ENCODE assay signal across 11 cellular contexts in the genomic region with DNA sequence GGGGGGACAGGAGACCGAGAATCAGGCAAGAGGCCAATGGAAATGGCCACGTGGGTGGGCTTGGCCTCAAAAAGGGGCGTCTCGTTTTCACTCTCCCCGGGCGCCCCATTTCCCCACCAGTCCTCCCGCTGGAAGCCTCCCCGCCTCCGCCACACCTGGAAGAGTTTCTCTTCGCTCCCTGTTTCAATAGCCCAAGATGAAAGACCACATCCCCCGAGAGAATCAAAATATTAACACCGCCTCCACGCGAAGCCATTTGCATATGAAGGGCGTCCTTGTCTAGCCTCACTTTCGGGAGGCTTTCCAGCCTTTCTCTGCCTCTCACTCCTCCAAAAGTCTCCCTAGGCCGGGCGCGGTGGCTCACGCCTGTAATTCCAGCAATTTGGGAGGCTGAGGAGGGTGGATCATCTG. TPM values are rescaled to one million over a fixed set of nuclear protein-coding genes. Genes with fewer than 3 reads are reported as not detected.
DNase-seq lines count a peak whose midpoint lies in the region; ATAC-seq and TF ChIP-seq lines count a peak whose summit lies in the region.
"Had no signal": no experiment of that assay in that cellular context is flagged by ENCODE, and none has a peak within 500 bp of the region (broad histone marks: within the 10 kb centered on the region; RNA-seq: fewer than 3 reads in every experiment).

No MANE protein-coding gene starts in this region.

- peaks cover 24% of the 10 kb centered on the region for H3K27me3 ChIP-seq in CD4-positive, alpha-beta memory T cell (ENCODE audit: insufficient read depth, low read length)
- peaks cover 3 to 80% (median 52%) of the 10 kb centered on the region in 7 donors for H3K27me3 ChIP-seq in spleen (replicated peaks in 1 of 7)

- intact Hi-C loops in CD4-positive, alpha-beta memory T cell (cut with micrococcal nuclease), result no loop called here
- intact Hi-C loops in spleen (cut with DNase I; ENCODE audit: low total_unique reads), result no loop called here

- peaks cover 0 to 4% of the 10 kb centered on the region in 2 donors for H3K9me3 ChIP-seq in CD4-positive, alpha-beta memory T cell (ENCODE audit: control insufficient read depth in 1 of 2, low read length in 2 of 2)
- H3K9me3 ChIP-seq in HEK293 (ENCODE audit: control insufficient read depth, insufficient read depth, low read depth, low read length), result no peaks in the 10 kb centered on the region
- peaks cover 0 to 11% (median 7%) of the 10 kb centered on the region in 8 donors for H3K9me3 ChIP-seq in spleen

- H3K4me1 ChIP-seq in CD4-positive, alpha-beta memory T cell (ENCODE audit: insufficient read depth, low read length), result peaks cover 30% of the 10 kb centered on the region
- H3K4me1 ChIP-seq in HEK293 (ENCODE audit: control insufficient read depth, insufficient read depth, low read length) (peaks cover 6% of the 10 kb centered on the region; the same call in 1 of the 2 replicates), spleen (peaks cover 5 to 35% (median 22%) of the 10 kb centered on the region in 6 donors)

- no peak for ATAC-seq in HG03457 (IDR thresholded peaks at IDR 0.05; ENCODE audit: unreplicated experiment)

- CTCF ChIA-PET in CD4-positive, alpha-beta memory T cell (lab: Charles Lee; ENCODE audit: partially characterized antibody), result no interaction called here
- CTCF ChIA-PET in HEK293 (lab: Yijun Ruan, JAX), result interaction anchor here (1.9 kb wide), 1 partner anchor 63 kb away, joined by 5 read pairs; no protein-coding TSS in a partner anchor

- no peaks in the 10 kb centered on the region for H3K36me3 ChIP-seq in CD4-positive, alpha-beta memory T cell (ENCODE audit: insufficient read depth, low read length)
- H3K36me3 ChIP-seq in HEK293 (ENCODE audit: control insufficient read depth in 2 of 2, insufficient read depth in 1 of 2, low read length in 2 of 2) (no peaks in the 10 kb centered on the region), spleen (no peaks in the 10 kb centered on the region)

- no peak overlapping the region for H3K27ac ChIP-seq in CD4-positive, alpha-beta memory T cell (ENCODE audit: low read depth, low read length)
- H3K27ac ChIP-seq in HEK293 (ENCODE audit: extremely low read depth, low read depth, low read length) (no peak overlapping the region), caudate nucleus (ENCODE audit: low read depth, low read length) (peak overlapping the region; percentile 21), spleen (no peak overlapping the region)
- H3K27ac ChIP-seq: PC-9 had no signal

- no peaks in the 10 kb centered on the region for H3K36me3 Mint-ChIP-seq in CD4-positive, alpha-beta memory T cell
- no peaks in the 10 kb centered on the region for H3K36me3 Mint-ChIP-seq in nephron progenitor cell (ENCODE audit: low read depth)

- no peak for DNase-seq in CD4-positive, alpha-beta memory T cell
- DNase-seq in caudate nucleus (lab: John Stamatoyannopoulos, UW), result peak in 17 of 61 donors; percentile 1 to 40 (median 14)
- peak; percentile 22 for DNase-seq in nephron progenitor cell
- DNase-seq in NCI-H748 (lab: John Stamatoyannopoulos, UW; ENCODE audit: unreplicated experiment), result no peak
- DNase-seq in NCI-H2107 treated with DMSO at 0.1 percent for 48 hours (lab: John Stamatoyannopoulos, UW; ENCODE audit: unreplicated experiment), result no peak
- no peak for DNase-seq in spleen
- DNase-seq: COR-L47, NCI-H2029 treated with DMSO at 0.1 percent for 48 hours, PC-9 had no signal

- peaks cover 0 to 13% (median 8%) of the 10 kb centered on the region in 8 donors for H3K9me3 Mint-ChIP-seq in CD4-positive, alpha-beta memory T cell
- peaks cover 10% of the 10 kb centered on the region for H3K9me3 Mint-ChIP-seq in nephron progenitor cell

- POLR2A ChIA-PET in CD4-positive, alpha-beta memory T cell (lab: Charles Lee; ENCODE audit: partially characterized antibody), result no interaction called here
- POLR2A ChIA-PET in HEK293 (lab: Yijun Ruan, JAX), result no interaction called here

- peak overlapping the region in 1 of 2 donors; percentile 24 for H3K4me3 ChIP-seq in CD4-positive, alpha-beta memory T cell (ENCODE audit: low read length in 2 of 2)
- H3K4me3 ChIP-seq in HEK293 (ENCODE audit: low read depth, low read length), result no peak overlapping the region
- peak overlapping the region in 2 of 8 donors; percentile 28 to 62 for H3K4me3 ChIP-seq in spleen
- H3K4me3 ChIP-seq: PC-9 had no signal

- TF ChIP-seq CTCF in HEK293 (tag by site-specific recombination; IDR thresholded peaks at IDR 0.05) (no peak), nephron progenitor cell (IDR thresholded peaks at IDR 0.05) (no peak), spleen (IDR thresholded peaks at IDR 0.05 in 8 of 11, conservative IDR thresholded peaks at IDR 0.05 in 3 of 11) (no peak)

- 8 to 15% (median 9%) methylated on average over 20 of the region's 20 CpGs for WGBS in spleen, 5 donors

- no peak for TF ChIP-seq POLR2A in spleen (IDR thresholded peaks at IDR 0.05)

- peak overlapping the region; percentile 49 to 93 (median 68) for H3K4me3 Mint-ChIP-seq in CD4-positive, alpha-beta memory T cell
- peak overlapping the region; percentile 78 for H3K4me3 Mint-ChIP-seq in nephron progenitor cell

- peak overlapping the region in 3 of 7 donors; percentile 1 to 35 (median 19) for H3K27ac Mint-ChIP-seq in CD4-positive, alpha-beta memory T cell
- no peak overlapping the region for H3K27ac Mint-ChIP-seq in nephron progenitor cell

- H3K4me1 Mint-ChIP-seq in CD4-positive, alpha-beta memory T cell, result peaks cover 12 to 28% (median 21%) of the 10 kb centered on the region in 4 donors
- peaks cover 22% of the 10 kb centered on the region for H3K4me1 Mint-ChIP-seq in nephron progenitor cell

- H3K27me3 Mint-ChIP-seq in CD4-positive, alpha-beta memory T cell, result peaks cover 41 to 51% of the 10 kb centered on the region in 2 donors
- H3K27me3 Mint-ChIP-seq in nephron progenitor cell (ENCODE audit: low read depth, poor library complexity), result peaks cover 51% of the 10 kb centered on the region

TF ChIP-seq in HEK293, 187 proteins besides CTCF, POLR2A, EP300 and RAD21 (continues in another document):
- no peak for TF ChIP-seq ZNF501 (tag by site-specific recombination; IDR thresholded peaks at IDR 0.05)
- no peak for TF ChIP-seq ZFP41 (tag by site-specific recombination; IDR thresholded peaks at IDR 0.05; ENCODE audit: borderline replicate concordance)
- TF ChIP-seq, protein P1, sequence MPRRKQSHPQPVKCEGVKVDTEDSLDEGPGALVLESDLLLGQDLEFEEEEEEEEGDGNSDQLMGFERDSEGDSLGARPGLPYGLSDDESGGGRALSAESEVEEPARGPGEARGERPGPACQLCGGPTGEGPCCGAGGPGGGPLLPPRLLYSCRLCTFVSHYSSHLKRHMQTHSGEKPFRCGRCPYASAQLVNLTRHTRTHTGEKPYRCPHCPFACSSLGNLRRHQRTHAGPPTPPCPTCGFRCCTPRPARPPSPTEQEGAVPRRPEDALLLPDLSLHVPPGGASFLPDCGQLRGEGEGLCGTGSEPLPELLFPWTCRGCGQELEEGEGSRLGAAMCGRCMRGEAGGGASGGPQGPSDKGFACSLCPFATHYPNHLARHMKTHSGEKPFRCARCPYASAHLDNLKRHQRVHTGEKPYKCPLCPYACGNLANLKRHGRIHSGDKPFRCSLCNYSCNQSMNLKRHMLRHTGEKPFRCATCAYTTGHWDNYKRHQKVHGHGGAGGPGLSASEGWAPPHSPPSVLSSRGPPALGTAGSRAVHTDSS (tag by site-specific recombination; IDR thresholded peaks at IDR 0.05), result no peak
- TF ChIP-seq TCF7L2 (IDR thresholded peaks at IDR 0.05; ENCODE audit: borderline replicate concordance, low read depth, low read length), result no peak
- no peak for TF ChIP-seq ZNF792 (tag by site-specific recombination; IDR thresholded peaks at IDR 0.05)
- TF ChIP-seq, protein P2, sequence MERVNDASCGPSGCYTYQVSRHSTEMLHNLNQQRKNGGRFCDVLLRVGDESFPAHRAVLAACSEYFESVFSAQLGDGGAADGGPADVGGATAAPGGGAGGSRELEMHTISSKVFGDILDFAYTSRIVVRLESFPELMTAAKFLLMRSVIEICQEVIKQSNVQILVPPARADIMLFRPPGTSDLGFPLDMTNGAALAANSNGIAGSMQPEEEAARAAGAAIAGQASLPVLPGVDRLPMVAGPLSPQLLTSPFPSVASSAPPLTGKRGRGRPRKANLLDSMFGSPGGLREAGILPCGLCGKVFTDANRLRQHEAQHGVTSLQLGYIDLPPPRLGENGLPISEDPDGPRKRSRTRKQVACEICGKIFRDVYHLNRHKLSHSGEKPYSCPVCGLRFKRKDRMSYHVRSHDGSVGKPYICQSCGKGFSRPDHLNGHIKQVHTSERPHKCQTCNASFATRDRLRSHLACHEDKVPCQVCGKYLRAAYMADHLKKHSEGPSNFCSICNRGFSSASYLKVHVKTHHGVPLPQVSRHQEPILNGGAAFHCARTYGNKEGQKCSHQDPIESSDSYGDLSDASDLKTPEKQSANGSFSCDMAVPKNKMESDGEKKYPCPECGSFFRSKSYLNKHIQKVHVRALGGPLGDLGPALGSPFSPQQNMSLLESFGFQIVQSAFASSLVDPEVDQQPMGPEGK (tag by site-specific recombination; IDR thresholded peaks at IDR 0.05), result no peak
- TF ChIP-seq, protein P3, sequence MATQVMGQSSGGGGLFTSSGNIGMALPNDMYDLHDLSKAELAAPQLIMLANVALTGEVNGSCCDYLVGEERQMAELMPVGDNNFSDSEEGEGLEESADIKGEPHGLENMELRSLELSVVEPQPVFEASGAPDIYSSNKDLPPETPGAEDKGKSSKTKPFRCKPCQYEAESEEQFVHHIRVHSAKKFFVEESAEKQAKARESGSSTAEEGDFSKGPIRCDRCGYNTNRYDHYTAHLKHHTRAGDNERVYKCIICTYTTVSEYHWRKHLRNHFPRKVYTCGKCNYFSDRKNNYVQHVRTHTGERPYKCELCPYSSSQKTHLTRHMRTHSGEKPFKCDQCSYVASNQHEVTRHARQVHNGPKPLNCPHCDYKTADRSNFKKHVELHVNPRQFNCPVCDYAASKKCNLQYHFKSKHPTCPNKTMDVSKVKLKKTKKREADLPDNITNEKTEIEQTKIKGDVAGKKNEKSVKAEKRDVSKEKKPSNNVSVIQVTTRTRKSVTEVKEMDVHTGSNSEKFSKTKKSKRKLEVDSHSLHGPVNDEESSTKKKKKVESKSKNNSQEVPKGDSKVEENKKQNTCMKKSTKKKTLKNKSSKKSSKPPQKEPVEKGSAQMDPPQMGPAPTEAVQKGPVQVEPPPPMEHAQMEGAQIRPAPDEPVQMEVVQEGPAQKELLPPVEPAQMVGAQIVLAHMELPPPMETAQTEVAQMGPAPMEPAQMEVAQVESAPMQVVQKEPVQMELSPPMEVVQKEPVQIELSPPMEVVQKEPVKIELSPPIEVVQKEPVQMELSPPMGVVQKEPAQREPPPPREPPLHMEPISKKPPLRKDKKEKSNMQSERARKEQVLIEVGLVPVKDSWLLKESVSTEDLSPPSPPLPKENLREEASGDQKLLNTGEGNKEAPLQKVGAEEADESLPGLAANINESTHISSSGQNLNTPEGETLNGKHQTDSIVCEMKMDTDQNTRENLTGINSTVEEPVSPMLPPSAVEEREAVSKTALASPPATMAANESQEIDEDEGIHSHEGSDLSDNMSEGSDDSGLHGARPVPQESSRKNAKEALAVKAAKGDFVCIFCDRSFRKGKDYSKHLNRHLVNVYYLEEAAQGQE (tag by site-specific recombination; IDR thresholded peaks at IDR 0.05), result no peak

RNA-seq across cellular contexts. Expression of a gene that starts 0.7 kb away (rescaled TPM):
- 10 to 100 TPM; 10.1 to 10.4 TPM for total RNA-seq in CD4-positive, alpha-beta memory T cell
- 1 to 10 TPM; 5.0 to 8.8 TPM for polyA plus RNA-seq in CD4-positive, alpha-beta memory T cell
- 1 to 10 TPM; 1.5 to 4.6 (median 2.8) TPM for total RNA-seq in spleen
- polyA plus RNA-seq in spleen, result 1 to 10 TPM; 1.5 to 2.6 (median 1.9) TPM
